8 cellular contexts compared by ENCODE assay signal in the genomic region with DNA sequence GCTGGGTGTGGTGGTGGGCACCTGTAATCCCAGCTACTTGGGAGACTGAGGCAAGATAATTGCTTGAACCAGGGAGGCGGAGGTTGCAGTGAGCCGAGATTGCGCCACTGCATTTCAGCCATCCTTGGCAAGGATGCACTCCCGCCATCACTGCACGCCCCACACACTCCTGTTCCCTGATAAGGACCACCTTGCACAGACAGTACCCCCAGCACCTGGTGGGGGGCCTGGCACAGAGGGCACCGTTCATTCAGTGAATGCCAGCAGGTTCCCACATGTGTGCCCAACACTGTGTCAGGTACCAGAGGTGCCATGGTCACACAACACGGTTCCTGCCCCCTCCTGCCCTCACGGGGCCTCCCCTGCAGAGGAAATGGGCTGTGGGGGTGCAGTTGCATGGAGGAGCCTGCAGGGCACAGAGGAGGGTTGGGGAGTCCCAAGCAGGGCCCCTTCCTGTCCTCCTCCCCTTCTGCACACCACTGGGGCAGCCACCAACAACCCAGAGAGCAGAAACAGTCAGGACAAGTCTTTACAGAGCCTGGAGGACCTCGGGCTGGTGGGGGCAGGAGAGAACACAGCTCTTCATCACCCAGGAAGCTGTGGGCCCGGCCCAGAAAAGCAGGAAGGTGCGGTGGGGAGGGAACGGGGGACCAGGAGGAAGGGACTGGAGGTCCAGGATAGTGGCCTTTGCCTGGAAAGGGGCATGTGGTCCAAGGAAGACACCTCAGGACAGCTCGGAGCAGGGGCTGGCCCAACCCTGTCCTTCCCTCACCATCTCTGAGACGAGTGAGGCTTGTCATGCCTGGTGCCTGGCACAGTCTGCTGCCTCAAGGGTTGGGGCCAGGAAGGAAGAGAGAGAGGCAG. TPM values are rescaled to one million over a fixed set of nuclear protein-coding genes. Genes with fewer than 3 reads are reported as not detected.
DNase-seq lines count a peak whose midpoint lies in the region; ATAC-seq lines count a peak whose summit lies in the region.

No MANE protein-coding gene starts in this region.

- no peak overlapping the region for H3K9ac ChIP-seq in trophoblast cell (ENCODE audit: low read length)

- no peak overlapping the region for H2AFZ ChIP-seq in trophoblast cell (ENCODE audit: insufficient read depth, low read length, poor library complexity)

- H3K4me2 ChIP-seq in trophoblast cell (ENCODE audit: low read length), result no peak overlapping the region

- H2BK5ac ChIP-seq in trophoblast cell (ENCODE audit: low read depth, low read length, poor library complexity), result no peak overlapping the region

- no peak overlapping the region for H2BK12ac ChIP-seq in trophoblast cell (ENCODE audit: low read length)

- peaks cover 23% of the 10 kb centered on the region for H3K79me1 ChIP-seq in trophoblast cell (ENCODE audit: low read length)

- ATAC-seq in activated CD4-positive, CD25-positive, alpha-beta regulatory T cell treated with anti-CD3 and anti-CD28 coated beads, Interleukin-2, amount 50 U/mL, for 24 hours, result peak; percentile 72 to 81
- peak; percentile 79 for ATAC-seq in HG03460 (IDR thresholded peaks at IDR 0.05; ENCODE audit: unreplicated experiment)

- H3K4me3 ChIP-seq in trophoblast cell (ENCODE audit: low read depth, low read length), result no peak overlapping the region

- no peaks in the 10 kb centered on the region for H3K9me3 ChIP-seq in trophoblast cell (ENCODE audit: insufficient read depth, low read depth, low read length)

- H2AK5ac ChIP-seq in trophoblast cell (ENCODE audit: low read length), result no peak overlapping the region

- no peak overlapping the region for H3K14ac ChIP-seq in trophoblast cell (ENCODE audit: low read length)

- H3K4ac ChIP-seq in trophoblast cell (ENCODE audit: low read depth, low read length), result no peak overlapping the region

- no peak overlapping the region for H4K91ac ChIP-seq in trophoblast cell (ENCODE audit: low read depth, low read length)

- H4K8ac ChIP-seq in trophoblast cell (ENCODE audit: low read depth, low read length), result no peak overlapping the region

- no CpG with 5 or more reads among the region's 14 CpGs for WGBS in trophoblast cell (ENCODE audit: extremely low coverage, insufficient coverage, insufficient read length)

- H4K12ac ChIP-seq in trophoblast cell (ENCODE audit: low read depth, low read length), result no peak overlapping the region

- H3K18ac ChIP-seq in trophoblast cell (ENCODE audit: low read length), result no peak overlapping the region

- no peaks in the 10 kb centered on the region for H3K79me2 ChIP-seq in trophoblast cell (ENCODE audit: control insufficient read depth, insufficient read depth, low read length, poor library complexity)

- H3K27ac ChIP-seq in trophoblast cell (ENCODE audit: low read depth, low read length), result no peak overlapping the region

- no peak overlapping the region for H3K23ac ChIP-seq in trophoblast cell (ENCODE audit: low read length)

- no peaks in the 10 kb centered on the region for H3K36me3 ChIP-seq in trophoblast cell (ENCODE audit: control insufficient read depth in 1 of 2, insufficient read depth in 2 of 2, low read length in 2 of 2)

- peaks cover 33 to 35% of the 10 kb centered on the region in 2 experiments for H3K4me1 ChIP-seq in trophoblast cell (ENCODE audit: control insufficient read depth in 1 of 2, insufficient read depth in 2 of 2, low read length in 2 of 2)

- no peak for DNase-seq in activated CD4-positive, CD25-positive, alpha-beta regulatory T cell treated with anti-CD3 and anti-CD28 coated beads, Interleukin-2, amount 50 U/mL, for 72 hours
- DNase-seq in activated gamma-delta T cell treated with anti-CD3 and anti-CD28 coated beads, Interleukin-2, amount 50 U/mL, for 16 hours (ENCODE audit: low read depth), result peak; percentile 47
- DNase-seq in stimulated activated CD4-positive, alpha-beta T cell treated with anti-CD3 and anti-CD28 coated beads, TNF-alpha, amount 100 ng/mL, for 48 hours (ENCODE audit: low read depth in 3 of 3), result peak in 2 of 3 donors; percentile 41 to 60
- DNase-seq in OCI-M1 (lab: John Stamatoyannopoulos, UW) (no peak), trophoblast cell (no peak), HT-29 (ENCODE audit: low spot score) (no peak)

- H2BK120ac ChIP-seq in trophoblast cell (ENCODE audit: insufficient read depth, low read length, poor library complexity), result no peak overlapping the region

- no peaks in the 10 kb centered on the region for H3K27me3 ChIP-seq in trophoblast cell (ENCODE audit: insufficient read depth, low read length)

RNA-seq across cellular contexts. Expression of a gene that starts 7.1 kb away (rescaled TPM):
- polyA plus RNA-seq in trophoblast cell (2013), result 0.16 and 0.26 TPM in 2 replicates
- 1.4 TPM in 1 of 2 replicates, not detected in the other for total RNA-seq in HT-29 (2014; rRNA removed; shearing (Covaris generic))

RNA-seq across cellular contexts. Expression of a gene that starts 23.1 kb away (rescaled TPM):
- 6.0 and 7.3 TPM in 2 replicates for polyA plus RNA-seq in trophoblast cell (2013)
- total RNA-seq in HT-29 (2014; rRNA removed; shearing (Covaris generic)), result 1.8 and 2.0 TPM in 2 replicates

Comparison
In these comparisons a context has a peak if more than half of its experiments do, and no peak if none do; other contexts are left out.
1. DNase-seq: peak in activated gamma-delta T cell treated with anti-CD3 and anti-CD28 coated beads, Interleukin-2, amount 50 U/mL, for 16 hours (single experiment) and stimulated activated CD4-positive, alpha-beta T cell treated with anti-CD3 and anti-CD28 coated beads, TNF-alpha, amount 100 ng/mL, for 48 hours (2 of 3); none in activated CD4-positive, CD25-positive, alpha-beta regulatory T cell treated with anti-CD3 and anti-CD28 coated beads, Interleukin-2, amount 50 U/mL, for 72 hours (single experiment), OCI-M1 (single experiment), trophoblast cell (0 of 2) and HT-29 (single experiment).